Comparison of ENCODE assay signal across 1 cellular context in the genomic region with DNA sequence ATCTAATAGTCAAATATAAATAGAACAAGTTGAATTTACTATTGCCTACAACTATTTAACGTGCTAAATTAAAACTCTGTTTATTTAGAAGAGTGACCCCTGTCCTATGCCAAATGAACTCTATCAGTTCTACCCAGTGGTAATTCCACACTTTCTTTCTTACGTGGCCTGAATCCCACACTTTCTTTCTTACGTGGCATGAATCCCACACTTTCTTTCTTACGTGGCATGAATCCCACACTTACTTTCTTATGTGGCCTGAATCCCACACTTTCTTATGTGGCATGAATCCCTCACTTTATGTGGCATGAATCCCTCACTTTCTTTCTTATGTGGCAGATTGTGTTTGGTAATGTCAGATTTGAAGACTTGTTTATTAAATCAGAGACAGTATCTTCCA.
A peak's percentile ranks its signal among the peaks of the same experiment; 100 is the strongest.
TF ChIP-seq lines count a peak whose summit lies in the region.

No MANE protein-coding gene starts in this region.

TF ChIP-seq in HepG2, 621 proteins besides CTCF, POLR2A, EP300 and RAD21:
- TF ChIP-seq CHD4 (IDR thresholded peaks at IDR 0.05; ENCODE audit: borderline replicate concordance, low read length) (peak; percentile 56; the same call in 1 of the 2 replicates), ZNF143 (CRISPR knock-in tag; IDR thresholded peaks at IDR 0.05) (no peak)
